In genomic region chr4:113627321-113627720, GRCh38 we compare ENCODE assay signal across 24 cellular contexts.
DNase-seq lines count a peak whose midpoint lies in the region; ATAC-seq and TF ChIP-seq lines count a peak whose summit lies in the region.
"Had no signal": no experiment of that assay in that cellular context is flagged by ENCODE, and none has a peak within 500 bp of the region (broad histone marks: within the 10 kb centered on the region; RNA-seq: fewer than 3 reads in every experiment).

No MANE protein-coding gene starts in this region.

- POLR2A ChIA-PET in Panc1 (lab: Charles Lee): no interaction called here

- CTCF ChIA-PET in Panc1 (lab: Charles Lee): no interaction called here

- peaks cover 74% of the 10 kb centered on the region for H3K4me1 ChIP-seq in left ventricle myocardium inferior
- H3K4me1 ChIP-seq in right cardiac atrium (ENCODE audit: control insufficient read depth, insufficient read depth, low read length): peaks cover 3% of the 10 kb centered on the region
- H3K4me1 ChIP-seq in Panc1 (ENCODE audit: control insufficient read depth, insufficient read depth, low read length): peaks cover 3% of the 10 kb centered on the region; the same call in 1 of the 2 replicates
- no peaks in the 10 kb centered on the region for H3K4me1 ChIP-seq in upper lobe of left lung
- H3K4me1 ChIP-seq: SJCRH30 had no signal

- TF ChIP-seq CTCF in left ventricle myocardium inferior (IDR thresholded peaks at IDR 0.05; ENCODE audit: borderline replicate concordance) (no peak), Panc1 (IDR thresholded peaks at IDR 0.05) (no peak), upper lobe of left lung (IDR thresholded peaks at IDR 0.05) (no peak)

- H3K27ac ChIP-seq in left ventricle myocardium inferior (replicated peaks) (peak overlapping the region; percentile 88), right cardiac atrium (ENCODE audit: low read length) (no peak overlapping the region), Panc1 (ENCODE audit: low read length) (peak overlapping the region; percentile 4; the same call in 1 of the 2 replicates), upper lobe of left lung (no peak overlapping the region)
- H3K27ac ChIP-seq: 22Rv1, C4-2B, HL-60, SJCRH30 had no signal

- in situ Hi-C loops in Panc1 (cut with HindIII; ENCODE audit: low pct_unique_long_range_greater_than_20kb, low sequenced_read_pairs): no loop called here

- TF ChIP-seq EP300 in upper lobe of left lung (IDR thresholded peaks at IDR 0.05): no peak

- TF ChIP-seq POLR2A in upper lobe of left lung (IDR thresholded peaks at IDR 0.05): no peak

- H3K9me3 ChIP-seq in left ventricle myocardium inferior (replicated peaks) (no peaks in the 10 kb centered on the region), right cardiac atrium (ENCODE audit: control insufficient read depth, low read length) (no peaks in the 10 kb centered on the region), Panc1 (ENCODE audit: control insufficient read depth, insufficient read depth, low read depth, low read length) (no peaks in the 10 kb centered on the region), upper lobe of left lung (no peaks in the 10 kb centered on the region)
- H3K9me3 ChIP-seq: SJCRH30 had no signal

- intact Hi-C loops in left ventricle myocardium inferior (cut with micrococcal nuclease): no loop called here
- intact Hi-C loops in right cardiac atrium (cut with DNase I): no loop called here
- intact Hi-C loops in Panc1 (cut with micrococcal nuclease; ENCODE audit: unreplicated experiment): no loop called here

- H3K9me3 Mint-ChIP-seq in stimulated activated naive B cell treated with anti-CD40 and anti-IgM and Interleukin-4, amounts not matched to agents 10 μg/mL and 1 μg/mL and 100 μg/mL, for 72 hours: peaks cover 3 to 4% of the 10 kb centered on the region in 2 donors
- H3K9me3 Mint-ChIP-seq: CD8-positive, alpha-beta memory T cell had no signal

- no peak overlapping the region for H3K4me3 ChIP-seq in left ventricle myocardium inferior
- H3K4me3 ChIP-seq in right cardiac atrium (ENCODE audit: low read length): no peak overlapping the region
- H3K4me3 ChIP-seq in Panc1 (ENCODE audit: low read depth in 2 of 2, low read length in 2 of 2): no peak overlapping the region
- H3K4me3 ChIP-seq in upper lobe of left lung: no peak overlapping the region
- H3K4me3 ChIP-seq: SJCRH30 had no signal

- no peak overlapping the region for H3K4me3 Mint-ChIP-seq in stimulated activated naive B cell treated with anti-CD40 and anti-IgM and Interleukin-4, amounts not matched to agents 10 μg/mL and 1 μg/mL and 100 μg/mL, for 72 hours
- H3K4me3 Mint-ChIP-seq: CD8-positive, alpha-beta memory T cell had no signal

- DNase-seq in DMS53 (lab: John Stamatoyannopoulos, UW) (peak; percentile 20), DMS53 treated with DMSO at 0.1 percent for 48 hours (lab: John Stamatoyannopoulos, UW; ENCODE audit: unreplicated experiment) (no peak), left ventricle myocardium inferior (no peak), right cardiac atrium (no peak), Panc1 (ENCODE audit: low read depth, low spot score) (no peak), upper lobe of left lung (no peak)
- DNase-seq in stimulated activated naive B cell treated with anti-CD40 and anti-IgM and Interleukin-4, amounts not matched to agents 10 μg/mL and 1 μg/mL and 100 μg/mL, for 72 hours: no peak
- DNase-seq: ACHN; Calu3; CD8-positive, alpha-beta memory T cell; H7; KBM-7; NCI-H1092; NCI-H1436; NCI-H187 treated with DMSO at 0.1 percent for 48 hours; NCI-H2107; NCI-H226; NCI-H510A treated with DMSO at 0.1 percent for 48 hours; NCI-H748 treated with DMSO at 0.1 percent for 48 hours; SJCRH30 had no signal

- peaks cover 22 to 59% of the 10 kb centered on the region in 2 donors for H3K4me1 Mint-ChIP-seq in stimulated activated naive B cell treated with anti-CD40 and anti-IgM and Interleukin-4, amounts not matched to agents 10 μg/mL and 1 μg/mL and 100 μg/mL, for 72 hours

- peak overlapping the region; percentile 31 for H3K27ac Mint-ChIP-seq in stimulated activated naive B cell treated with anti-CD40 and anti-IgM and Interleukin-4, amounts not matched to agents 10 μg/mL and 1 μg/mL and 100 μg/mL, for 72 hours
- H3K27ac Mint-ChIP-seq: CD8-positive, alpha-beta memory T cell had no signal

- BruUV-seq in Panc1 (replicated peaks; lab: Mats Ljungman, UMichigan): no TSS peak

- H3K36me3 Mint-ChIP-seq in stimulated activated naive B cell treated with anti-CD40 and anti-IgM and Interleukin-4, amounts not matched to agents 10 μg/mL and 1 μg/mL and 100 μg/mL, for 72 hours: peaks cover 22 to 27% of the 10 kb centered on the region in 2 donors

- no peak for ATAC-seq in right cardiac atrium
- no peak for ATAC-seq in Panc1
- no peak for ATAC-seq in stimulated activated naive B cell treated with anti-CD40 and anti-IgM and Interleukin-4, amounts not matched to agents 10 μg/mL and 1 μg/mL and 100 μg/mL, for 72 hours (replicated peaks)
- ATAC-seq in GM19035 (IDR thresholded peaks at IDR 0.05; ENCODE audit: unreplicated experiment): no peak
- no peak for ATAC-seq in upper lobe of left lung (ENCODE audit: low FRiP score in 2 of 2)

- no peaks in the 10 kb centered on the region for H3K36me3 ChIP-seq in left ventricle myocardium inferior
- no peaks in the 10 kb centered on the region; the same call in 1 of the 2 replicates for H3K36me3 ChIP-seq in Panc1 (ENCODE audit: control insufficient read depth, insufficient read depth, low read length)
- no peaks in the 10 kb centered on the region for H3K36me3 ChIP-seq in upper lobe of left lung

- H3K27me3 ChIP-seq in left ventricle myocardium inferior (ENCODE audit: low read depth): no peaks in the 10 kb centered on the region
- no peaks in the 10 kb centered on the region for H3K27me3 ChIP-seq in right cardiac atrium (ENCODE audit: control insufficient read depth, insufficient read depth)
- no peaks in the 10 kb centered on the region for H3K27me3 ChIP-seq in Panc1 (ENCODE audit: control insufficient read depth, insufficient read depth, low read length)
- H3K27me3 ChIP-seq in upper lobe of left lung: no peaks in the 10 kb centered on the region
- H3K27me3 ChIP-seq: SJCRH30 had no signal

- no peaks in the 10 kb centered on the region for H3K27me3 Mint-ChIP-seq in stimulated activated naive B cell treated with anti-CD40 and anti-IgM and Interleukin-4, amounts not matched to agents 10 μg/mL and 1 μg/mL and 100 μg/mL, for 72 hours
- H3K27me3 Mint-ChIP-seq: CD8-positive, alpha-beta memory T cell had no signal

Comparison
In these comparisons a context has a peak if more than half of its experiments do, and no peak if none do; other contexts are left out.
1. H3K27ac ChIP-seq: peak in left ventricle myocardium inferior (single experiment) and Panc1 (single experiment); none in right cardiac atrium (single experiment) and upper lobe of left lung (0 of 4).